14 cellular contexts compared by ENCODE assay signal in the genomic region with DNA sequence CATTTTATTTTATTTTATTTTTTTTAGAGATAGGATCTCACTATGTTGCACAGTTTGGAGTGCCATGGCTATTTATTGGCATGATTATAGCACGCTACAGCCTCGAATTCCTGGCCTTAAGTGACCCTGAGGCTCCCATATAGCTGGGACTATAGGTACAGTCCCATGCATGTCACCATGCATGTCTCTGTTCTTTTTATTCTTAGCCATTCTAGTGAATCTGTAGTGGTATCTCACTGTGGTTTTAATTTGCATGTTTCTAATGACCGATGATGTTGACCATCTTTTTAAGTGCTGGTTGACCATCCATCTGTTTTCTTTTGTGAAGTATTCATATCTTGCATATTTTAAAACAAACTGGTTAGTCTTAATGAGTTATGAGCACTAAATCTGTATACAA.
A peak's percentile ranks its signal among the peaks of the same experiment; 100 is the strongest.
DNase-seq lines count a peak whose midpoint lies in the region; ATAC-seq and TF ChIP-seq lines count a peak whose summit lies in the region.
"Had no signal": no experiment of that assay in that cellular context is flagged by ENCODE, and none has a peak within 500 bp of the region (broad histone marks: within the 10 kb centered on the region; RNA-seq: fewer than 3 reads in every experiment).

No MANE protein-coding gene starts in this region.

- dilution Hi-C loops in mammary epithelial cell (cut with HindIII; ENCODE audit: low sequenced_read_pairs), result no loop called here

- H3K9me3 ChIP-seq in mucosa of rectum (ENCODE audit: control insufficient read depth in 2 of 2, low read length in 2 of 2) (no peaks in the 10 kb centered on the region), mammary epithelial cell (replicated peaks; ENCODE audit: insufficient read depth, low read length) (no peaks in the 10 kb centered on the region)

- no peak overlapping the region for H3K4me2 ChIP-seq in mammary epithelial cell (ENCODE audit: insufficient read depth, low read depth, low read length)

- no peak overlapping the region for H3K9ac ChIP-seq in mucosa of rectum (ENCODE audit: low read depth in 1 of 2, low read length in 2 of 2)
- H3K9ac ChIP-seq in mammary epithelial cell (ENCODE audit: insufficient read depth, low read length), result no peak overlapping the region

- H3K4me1 ChIP-seq in mucosa of rectum (ENCODE audit: control insufficient read depth in 2 of 2, insufficient read depth in 2 of 2, low read length in 2 of 2), result peaks cover 18 to 43% of the 10 kb centered on the region in 2 donors
- no peaks in the 10 kb centered on the region for H3K4me1 ChIP-seq in mammary epithelial cell (ENCODE audit: insufficient read depth, low read length)

- in situ Hi-C loops in mammary epithelial cell (cut with MboI; ENCODE audit: low sequenced_read_pairs in 2 of 2), result no loop called here

- H3K4me3 ChIP-seq in mucosa of rectum (ENCODE audit: low read length in 2 of 2) (no peak overlapping the region), mammary epithelial cell (replicated peaks in 1 of 3; ENCODE audit: insufficient read depth in 1 of 3, low read depth in 2 of 3, low read length in 3 of 3) (no peak overlapping the region)

- H3K36me3 ChIP-seq in mucosa of rectum (ENCODE audit: control insufficient read depth in 2 of 2, insufficient read depth in 2 of 2, low read length in 2 of 2) (peaks cover 0 to under 1% of the 10 kb centered on the region in 2 donors), mammary epithelial cell (ENCODE audit: insufficient read depth, low read length) (no peaks in the 10 kb centered on the region)

- no peaks in the 10 kb centered on the region for H4K20me1 ChIP-seq in mammary epithelial cell (ENCODE audit: insufficient read depth, low read length)

- WGBS in mammary epithelial cell (ENCODE audit: low coverage, missing lambda C conversion rate), result 100% methylated on average over 3 of the region's 3 CpGs

- no peaks in the 10 kb centered on the region for H3K79me2 ChIP-seq in mammary epithelial cell (ENCODE audit: insufficient read depth, low read length)

- no peak for TF ChIP-seq CTCF in mammary epithelial cell (conservative IDR thresholded peaks at IDR 0.05 in 1 of 2, IDR thresholded peaks at IDR 0.05 in 1 of 2; ENCODE audit: extremely low read depth in 1 of 2, insufficient read depth in 1 of 2, low read depth in 1 of 2, low read length in 2 of 2)

- ATAC-seq in GM19043 (IDR thresholded peaks at IDR 0.05; ENCODE audit: low read depth, unreplicated experiment) (peak; percentile 48), GM21786 (IDR thresholded peaks at IDR 0.05; ENCODE audit: unreplicated experiment) (peak; percentile 73), HG03175 (IDR thresholded peaks at IDR 0.05; ENCODE audit: unreplicated experiment) (peak; percentile 61)

- H3K27me3 ChIP-seq in mucosa of rectum (ENCODE audit: control insufficient read depth in 2 of 2, insufficient read depth in 2 of 2, low read length in 2 of 2) (no peaks in the 10 kb centered on the region), mammary epithelial cell (ENCODE audit: insufficient read depth, low read length) (no peaks in the 10 kb centered on the region)

- no TSS peak for BruUV-seq in mammary epithelial cell (replicated peaks; lab: Mats Ljungman, UMichigan)

- CTCF ChIA-PET in mammary epithelial cell (lab: Charles Lee; ENCODE audit: low non-redundant PET), result no interaction called here

- no peak overlapping the region for H2AFZ ChIP-seq in mammary epithelial cell (ENCODE audit: low read depth, low read length)

- H3K27ac ChIP-seq in mucosa of rectum (ENCODE audit: low read depth in 2 of 2, low read length in 2 of 2), result peak overlapping the region; percentile 34 to 43
- H3K27ac ChIP-seq in mammary epithelial cell (ENCODE audit: insufficient read depth, low read depth, low read length), result no peak overlapping the region

- intact Hi-C loops in mammary epithelial cell (cut with micrococcal nuclease), result no loop called here

- no peak for DNase-seq in mammary epithelial cell
- DNase-seq in Ammon's horn (ENCODE audit: low spot score), result no peak
- no peak for DNase-seq in stimulated activated CD4-positive, alpha-beta T cell treated with anti-CD3 and anti-CD28 coated beads, Interleukin-2, amount 100 ng/mL, for 48 hours
- DNase-seq: activated effector memory CD4-positive, alpha-beta T cell treated with anti-CD3 and anti-CD28 coated beads, Interleukin-2, amount 50 U/mL, for 16 hours; AML-193; Calu3; glutamatergic neuron; NCI-H1436; NK-92 treated with Interleukin-12 subunit alpha and Interleukin-12 subunit beta, amount 100 ng/mL, for 24 hours; retina had no signal
